9 cellular contexts compared by ENCODE assay signal in the genomic region with DNA sequence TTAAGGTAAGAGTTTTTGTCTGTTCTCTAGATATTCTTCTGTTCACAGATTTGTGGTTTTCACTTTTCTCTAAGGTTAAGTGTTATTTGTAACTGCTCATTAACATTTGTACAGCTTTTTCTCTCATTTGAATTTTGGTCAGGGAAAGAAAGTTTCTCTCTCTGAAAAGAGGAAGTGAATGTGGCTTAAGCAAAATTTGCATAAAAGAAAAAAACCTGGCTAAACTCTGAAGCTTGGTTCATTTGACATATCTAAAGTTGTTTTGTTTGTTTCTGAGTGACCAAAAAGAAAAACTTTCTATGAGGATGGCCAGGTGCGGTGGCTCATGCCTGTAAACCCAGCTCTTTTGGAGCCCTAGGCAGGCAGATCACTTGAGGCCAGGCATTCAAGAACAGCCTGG. TPM values are rescaled to one million over a fixed set of nuclear protein-coding genes. Genes with fewer than 3 reads are reported as not detected.
DNase-seq lines count a peak whose midpoint lies in the region; ATAC-seq and TF ChIP-seq lines count a peak whose summit lies in the region.
"Had no signal": no experiment of that assay in that cellular context is flagged by ENCODE, and none has a peak within 500 bp of the region (broad histone marks: within the 10 kb centered on the region; RNA-seq: fewer than 3 reads in every experiment).

No MANE protein-coding gene starts in this region.

- no peaks in the 10 kb centered on the region for H3K36me3 ChIP-seq in GM23338 (ENCODE audit: insufficient read depth)
- no peaks in the 10 kb centered on the region for H3K36me3 ChIP-seq in mammary epithelial cell (ENCODE audit: insufficient read depth, low read length)

- H3K4me3 ChIP-seq in GM23338 (no peak overlapping the region), mammary epithelial cell (replicated peaks in 1 of 3; ENCODE audit: insufficient read depth in 1 of 3, low read depth in 2 of 3, low read length in 3 of 3) (no peak overlapping the region)

- H3K9ac ChIP-seq in mammary epithelial cell (ENCODE audit: insufficient read depth, low read length) = no peak overlapping the region

- H4K20me1 ChIP-seq in GM23338 (replicated peaks; ENCODE audit: insufficient read depth) (no peaks in the 10 kb centered on the region), mammary epithelial cell (ENCODE audit: insufficient read depth, low read length) (no peaks in the 10 kb centered on the region)

- H3F3A ChIP-seq in GM23338 (replicated peaks; ENCODE audit: low read depth) = no peaks in the 10 kb centered on the region

- CTCF ChIA-PET in activated CD4-positive, alpha-beta memory T cell treated with anti-CD3 and anti-CD28 coated beads, Interleukin-2, amount 10 ng/mL, durations not matched to agents 7 days and 5 days (lab: Charles Lee) = interaction anchor here (2.3 kb wide), 1 partner anchor 23 kb away, joined by 9 read pairs; no protein-coding TSS in a partner anchor
- CTCF ChIA-PET in activated CD4-positive, alpha-beta memory T cell treated with anti-CD3 and anti-CD28 coated beads for 36 hours (lab: Charles Lee) = no interaction called here
- CTCF ChIA-PET in mammary epithelial cell (lab: Charles Lee; ENCODE audit: low non-redundant PET) = no interaction called here

- peak overlapping the region; percentile 61; the same call in 1 of the 2 replicates for H2AFZ ChIP-seq in GM23338
- no peak overlapping the region for H2AFZ ChIP-seq in mammary epithelial cell (ENCODE audit: low read depth, low read length)

- no peak overlapping the region for H3K4me3 Mint-ChIP-seq in activated CD4-positive, alpha-beta memory T cell treated with anti-CD3 and anti-CD28 coated beads, Interleukin-2, amount 10 ng/mL, durations not matched to agents 7 days and 5 days
- H3K4me3 Mint-ChIP-seq in activated CD4-positive, alpha-beta memory T cell treated with anti-CD3 and anti-CD28 coated beads for 36 hours = no peak overlapping the region
- no peak overlapping the region for H3K4me3 Mint-ChIP-seq in GM23338

- peaks cover 15% of the 10 kb centered on the region for H3K9me3 Mint-ChIP-seq in activated CD4-positive, alpha-beta memory T cell treated with anti-CD3 and anti-CD28 coated beads, Interleukin-2, amount 10 ng/mL, durations not matched to agents 7 days and 5 days
- H3K9me3 Mint-ChIP-seq in activated CD4-positive, alpha-beta memory T cell treated with anti-CD3 and anti-CD28 coated beads for 36 hours = peaks cover 4% of the 10 kb centered on the region
- no peaks in the 10 kb centered on the region; the same call in 2 of the 3 replicates for H3K9me3 Mint-ChIP-seq in GM23338

- no peak for DNase-seq in activated CD4-positive, alpha-beta memory T cell treated with anti-CD3 and anti-CD28 coated beads, Interleukin-2, amount 10 ng/mL, durations not matched to agents 7 days and 5 days
- no peak for DNase-seq in activated CD4-positive, alpha-beta memory T cell treated with anti-CD3 and anti-CD28 coated beads for 36 hours
- DNase-seq in GM23338 (ENCODE audit: low spot score) (no peak), midbrain (lab: John Stamatoyannopoulos, UW) (peak; percentile 25), epidermal melanocyte (ENCODE audit: insufficient read length, low spot score) (no peak), iPS-NIHi11 (ENCODE audit: low spot score) (no peak), mammary epithelial cell (no peak)
- DNase-seq: NCI-H510A treated with DMSO at 0.1 percent for 48 hours had no signal

- no peak overlapping the region for H3K4me2 ChIP-seq in GM23338
- no peak overlapping the region for H3K4me2 ChIP-seq in mammary epithelial cell (ENCODE audit: insufficient read depth, low read depth, low read length)

- peak overlapping the region; percentile 29 for H3K27ac Mint-ChIP-seq in activated CD4-positive, alpha-beta memory T cell treated with anti-CD3 and anti-CD28 coated beads, Interleukin-2, amount 10 ng/mL, durations not matched to agents 7 days and 5 days
- H3K27ac Mint-ChIP-seq in activated CD4-positive, alpha-beta memory T cell treated with anti-CD3 and anti-CD28 coated beads for 36 hours = no peak overlapping the region
- H3K27ac Mint-ChIP-seq in GM23338 = no peak overlapping the region

- in situ Hi-C loops in mammary epithelial cell (cut with MboI; ENCODE audit: low sequenced_read_pairs in 2 of 2) = no loop called here

- H3K79me2 ChIP-seq in GM23338 (replicated peaks; ENCODE audit: insufficient read depth) (no peaks in the 10 kb centered on the region), mammary epithelial cell (ENCODE audit: insufficient read depth, low read length) (no peaks in the 10 kb centered on the region)

- peaks cover 12% of the 10 kb centered on the region for H3K27me3 Mint-ChIP-seq in activated CD4-positive, alpha-beta memory T cell treated with anti-CD3 and anti-CD28 coated beads, Interleukin-2, amount 10 ng/mL, durations not matched to agents 7 days and 5 days
- H3K27me3 Mint-ChIP-seq in activated CD4-positive, alpha-beta memory T cell treated with anti-CD3 and anti-CD28 coated beads for 36 hours = peaks cover 16% of the 10 kb centered on the region
- peaks cover 5% of the 10 kb centered on the region for H3K27me3 Mint-ChIP-seq in GM23338 (ENCODE audit: insufficient read depth, low read depth, poor library complexity)

- no peaks in the 10 kb centered on the region for H3K9me2 ChIP-seq in GM23338 (ENCODE audit: insufficient read depth)

- no TSS peak for BruUV-seq in mammary epithelial cell (replicated peaks; lab: Mats Ljungman, UMichigan)

- POLR2A ChIA-PET in activated CD4-positive, alpha-beta memory T cell treated with anti-CD3 and anti-CD28 coated beads, Interleukin-2, amount 10 ng/mL, durations not matched to agents 7 days and 5 days (lab: Charles Lee) = interaction anchor here (0.6 to 1.0 kb wide), 4 partner anchors 21 to 512 kb away, joined by 3 to 4 read pairs (median 3); a partner anchor contains a TSS
- POLR2A ChIA-PET in activated CD4-positive, alpha-beta memory T cell treated with anti-CD3 and anti-CD28 coated beads for 36 hours (lab: Charles Lee) = no interaction called here

- WGBS in mammary epithelial cell (ENCODE audit: low coverage, missing lambda C conversion rate) = 100% methylated on average over 1 of the region's 1 CpG

- H3K4me1 ChIP-seq in GM23338 (ENCODE audit: insufficient read depth) (0 out of 2 replicates have a peak, but pooled peaks cover 7% of the 10 kb centered on the region), mammary epithelial cell (ENCODE audit: insufficient read depth, low read length) (no peaks in the 10 kb centered on the region)

- no peak for ATAC-seq in GM23338
- peak; percentile 91 for ATAC-seq in HG03521 (IDR thresholded peaks at IDR 0.05; ENCODE audit: unreplicated experiment)

- H3K27me3 ChIP-seq in GM23338 (ENCODE audit: insufficient read depth) (no peaks in the 10 kb centered on the region), mammary epithelial cell (ENCODE audit: insufficient read depth, low read length) (no peaks in the 10 kb centered on the region)

- H3K4me1 Mint-ChIP-seq in activated CD4-positive, alpha-beta memory T cell treated with anti-CD3 and anti-CD28 coated beads, Interleukin-2, amount 10 ng/mL, durations not matched to agents 7 days and 5 days = peaks cover 36% of the 10 kb centered on the region
- peaks cover 8% of the 10 kb centered on the region for H3K4me1 Mint-ChIP-seq in activated CD4-positive, alpha-beta memory T cell treated with anti-CD3 and anti-CD28 coated beads for 36 hours (ENCODE audit: low read depth)
- peaks cover 3% of the 10 kb centered on the region; the same call in 1 of the 3 replicates for H3K4me1 Mint-ChIP-seq in GM23338

- no peak overlapping the region for H3K27ac ChIP-seq in GM23338 (ENCODE audit: low read depth)
- H3K27ac ChIP-seq in mammary epithelial cell (ENCODE audit: insufficient read depth, low read depth, low read length) = no peak overlapping the region

- intact Hi-C loops in activated CD4-positive, alpha-beta memory T cell treated with anti-CD3 and anti-CD28 coated beads for 36 hours (cut with micrococcal nuclease) = loop anchor here (2.0 kb wide), 1 partner anchor 20 kb away; no protein-coding TSS in a partner anchor
- intact Hi-C loops in mammary epithelial cell (cut with micrococcal nuclease) = no loop called here

- TF ChIP-seq CTCF in GM23338 (conservative IDR thresholded peaks at IDR 0.05; ENCODE audit: low read depth in 2 of 2) = no peak
- TF ChIP-seq CTCF in mammary epithelial cell (conservative IDR thresholded peaks at IDR 0.05 in 1 of 2, IDR thresholded peaks at IDR 0.05 in 1 of 2; ENCODE audit: extremely low read depth in 1 of 2, insufficient read depth in 1 of 2, low read depth in 1 of 2, low read length in 2 of 2) = no peak

- H3K36me3 Mint-ChIP-seq in activated CD4-positive, alpha-beta memory T cell treated with anti-CD3 and anti-CD28 coated beads, Interleukin-2, amount 10 ng/mL, durations not matched to agents 7 days and 5 days (ENCODE audit: low read depth) = peaks cover 27% of the 10 kb centered on the region
- peaks cover 4% of the 10 kb centered on the region for H3K36me3 Mint-ChIP-seq in activated CD4-positive, alpha-beta memory T cell treated with anti-CD3 and anti-CD28 coated beads for 36 hours
- no peaks in the 10 kb centered on the region for H3K36me3 Mint-ChIP-seq in GM23338 (ENCODE audit: low read depth)

- no peaks in the 10 kb centered on the region for H3K9me3 ChIP-seq in mammary epithelial cell (replicated peaks; ENCODE audit: insufficient read depth, low read length)

- dilution Hi-C loops in mammary epithelial cell (cut with HindIII; ENCODE audit: low sequenced_read_pairs) = loop anchor here (5.0 kb wide), 1 partner anchor 89 kb away; no protein-coding TSS in a partner anchor

RNA-seq across cellular contexts. Expression of a gene that starts 22.0 kb away (rescaled TPM):
- 10 to 100 TPM; 10.9 to 12.2 TPM for total RNA-seq in activated CD4-positive, alpha-beta memory T cell treated with anti-CD3 and anti-CD28 coated beads, Interleukin-2, amount 10 ng/mL, durations not matched to agents 7 days and 5 days
- total RNA-seq in activated CD4-positive, alpha-beta memory T cell treated with anti-CD3 and anti-CD28 coated beads for 36 hours = 1 to 10 TPM; 5.2 to 7.1 TPM
- 0.07 TPM in 1 of 2 replicates, not detected in the other for total RNA-seq in GM23338 (2014; rRNA removed; shearing (Covaris generic))
- polyA plus RNA-seq in GM23338 (2016; fragmentation: Nextera tagmentation; extraction: Ambion mirVana) = not detected in 2 replicates
- under 1 TPM in 1 of 2 donors, not detected in 1; 0.17 TPM for total RNA-seq in mammary epithelial cell
- polyA plus RNA-seq in mammary epithelial cell = 0.07 TPM
- polyA minus RNA-seq in mammary epithelial cell = not detected

RNA-seq across cellular contexts. Expression of a gene that starts 58.5 kb away (rescaled TPM):
- total RNA-seq in activated CD4-positive, alpha-beta memory T cell treated with anti-CD3 and anti-CD28 coated beads, Interleukin-2, amount 10 ng/mL, durations not matched to agents 7 days and 5 days = 10 to 100 TPM; 49.1 to 52.5 TPM
- 10 to 100 TPM; 42.3 to 42.9 TPM for total RNA-seq in activated CD4-positive, alpha-beta memory T cell treated with anti-CD3 and anti-CD28 coated beads for 36 hours
- total RNA-seq in GM23338 (2014; rRNA removed; shearing (Covaris generic)) = 15.8 and 18.4 TPM in 2 replicates
- polyA plus RNA-seq in GM23338 (2016; fragmentation: Nextera tagmentation; extraction: Ambion mirVana) (20.3 and 24.0 TPM in 2 replicates), mammary epithelial cell (53.5 TPM)
- total RNA-seq in mammary epithelial cell = 100 to 1,000 TPM in 1 of 2 donors, 10 to 100 TPM in 1; 92.1 to 129 TPM
- 26.1 TPM for polyA minus RNA-seq in mammary epithelial cell
